Comparison of ENCODE assay signal across 13 cellular contexts in genomic region chr9:133711428-133712220, GRCh38. TPM values are rescaled to one million over a fixed set of nuclear protein-coding genes. Genes with fewer than 3 reads are reported as not detected.
DNase-seq lines count a peak whose midpoint lies in the region; ATAC-seq, FAIRE-seq and TF ChIP-seq lines count a peak whose summit lies in the region.
"Had no signal": no experiment of that assay in that cellular context is flagged by ENCODE, and none has a peak within 500 bp of the region (broad histone marks: within the 10 kb centered on the region; RNA-seq: fewer than 3 reads in every experiment).

No MANE protein-coding gene starts in this region.

- no peaks in the 10 kb centered on the region for H3K36me3 ChIP-seq in H7 (replicated peaks; ENCODE audit: control insufficient read depth, insufficient read depth, low read length)
- H3K36me3 ChIP-seq in heart right ventricle: no peaks in the 10 kb centered on the region
- peaks cover 0 to 5% (median 0%) of the 10 kb centered on the region in 3 donors for H3K36me3 ChIP-seq in pancreas

- H3K9me3 ChIP-seq in heart right ventricle (no peaks in the 10 kb centered on the region), pancreas (no peaks in the 10 kb centered on the region)

- no peaks in the 10 kb centered on the region for H3K27me3 ChIP-seq in H7 (ENCODE audit: control insufficient read depth, insufficient read depth, low read length)
- peaks cover 0 to 36% (median 25%) of the 10 kb centered on the region in 7 donors for H3K27me3 ChIP-seq in heart right ventricle
- H3K27me3 ChIP-seq in pancreas: no peaks in the 10 kb centered on the region

- peaks cover 7 to 55% (median 25%) of the 10 kb centered on the region in 9 donors for H3K4me1 ChIP-seq in heart right ventricle
- H3K4me1 ChIP-seq in pancreas: no peaks in the 10 kb centered on the region

- H3K27ac ChIP-seq in heart right ventricle (peak overlapping the region in 5 of 10 donors; percentile 10 to 51 (median 33)), pancreas (no peak overlapping the region)

- ATAC-seq in WTC11 (no peak), heart right ventricle (peak in 6 of 8 donors; percentile 7 to 40 (median 24)), pancreas (peak in 2 of 4 donors; percentile 10 to 20), GM19351 (IDR thresholded peaks at IDR 0.05; ENCODE audit: unreplicated experiment) (no peak)

- H3K27ac Mint-ChIP-seq in WTC11: no peak overlapping the region
- H3K27ac Mint-ChIP-seq: CD4-positive, alpha-beta T cell; stimulated activated naive CD8-positive, alpha-beta T cell treated with anti-CD3 and anti-CD28 coated beads, Interleukin-15, Interleukin-2, amounts not matched to agents 100 ng/mL and 50 ng/mL, for 24 hours had no signal

- peaks cover 5% of the 10 kb centered on the region for H3K4me1 Mint-ChIP-seq in WTC11

- H3K4me3 ChIP-seq in H7 (ENCODE audit: insufficient read depth, low read depth, low read length) (no peak overlapping the region), heart right ventricle (no peak overlapping the region), pancreas (no peak overlapping the region)

- H3K27me3 Mint-ChIP-seq in WTC11 (ENCODE audit: low read depth): no peaks in the 10 kb centered on the region
- H3K27me3 Mint-ChIP-seq: CD4-positive, alpha-beta T cell; stimulated activated naive CD8-positive, alpha-beta T cell treated with anti-CD3 and anti-CD28 coated beads, Interleukin-15, Interleukin-2, amounts not matched to agents 100 ng/mL and 50 ng/mL, for 24 hours had no signal

- CTCF ChIA-PET in WTC11 (lab: Charles Lee): interaction anchor here (1.1 kb wide), 1 partner anchor 16 kb away, joined by 3 read pairs; no protein-coding TSS in a partner anchor

- H3K9me3 Mint-ChIP-seq in WTC11: no peaks in the 10 kb centered on the region
- H3K9me3 Mint-ChIP-seq: CD4-positive, alpha-beta T cell; stimulated activated naive CD8-positive, alpha-beta T cell treated with anti-CD3 and anti-CD28 coated beads, Interleukin-15, Interleukin-2, amounts not matched to agents 100 ng/mL and 50 ng/mL, for 24 hours had no signal

- no peak for TF ChIP-seq CTCF in WTC11 (IDR thresholded peaks at IDR 0.05)
- TF ChIP-seq CTCF in heart right ventricle (IDR thresholded peaks at IDR 0.05): no peak
- no peak for TF ChIP-seq CTCF in pancreas (IDR thresholded peaks at IDR 0.05)

- intact Hi-C loops in heart right ventricle (cut with DNase I) (loop anchor here in 1 of 10 donors (10.0 kb wide), 1 partner anchor 127 kb away; no protein-coding TSS in a partner anchor), pancreas (cut with DNase I) (no loop called here)

- FAIRE-seq in pancreas (lab: Jason Lieb, UNC): no peak
- FAIRE-seq: endometrium had no signal

- peak; percentile 58 for DNase-seq in H7
- peak; percentile 8 for DNase-seq in WTC11 (ENCODE audit: low spot score)
- DNase-seq in heart right ventricle: no peak
- peak in 4 of 6 donors; percentile 13 to 64 (median 50) for DNase-seq in pancreas
- DNase-seq in NCI-H2196 treated with DMSO at 0.1 percent for 48 hours (lab: John Stamatoyannopoulos, UW; ENCODE audit: unreplicated experiment): no peak
- DNase-seq in stimulated activated naive CD4-positive, alpha-beta T cell (lab: John Stamatoyannopoulos, UW): no peak
- no peak for DNase-seq in activated effector memory CD4-positive, alpha-beta T cell treated with Interleukin-2 at 50 U/mL for 16 hours
- DNase-seq: anterior cingulate cortex, NCI-H2107 had no signal

- H3K36me3 Mint-ChIP-seq in WTC11: no peaks in the 10 kb centered on the region

- H3K4me3 Mint-ChIP-seq in WTC11: no peak overlapping the region
- H3K4me3 Mint-ChIP-seq: CD4-positive, alpha-beta T cell; stimulated activated naive CD8-positive, alpha-beta T cell treated with anti-CD3 and anti-CD28 coated beads, Interleukin-15, Interleukin-2, amounts not matched to agents 100 ng/mL and 50 ng/mL, for 24 hours had no signal

- POLR2A ChIA-PET in WTC11 (lab: Charles Lee): no interaction called here

- WGBS in heart right ventricle, 2 donors: 69 to 83% methylated on average over 32 of the region's 32 CpGs
- 86 to 93% methylated on average over 32 of the region's 32 CpGs for WGBS in pancreas, 2 donors

TF ChIP-seq in WTC11, 78 proteins besides CTCF, POLR2A, EP300 and RAD21:
- TF ChIP-seq PRDM15 (CRISPR knock-in tag; IDR thresholded peaks at IDR 0.05) (no peak), MYBL2 (CRISPR knock-in tag; IDR thresholded peaks at IDR 0.05) (no peak), FOXP1 (CRISPR knock-in tag; IDR thresholded peaks at IDR 0.05; ENCODE audit: borderline replicate concordance) (0 out of 2 replicates have a peak, but pooled peaks have one; percentile 18), ATF2 (CRISPR knock-in tag; IDR thresholded peaks at IDR 0.05; ENCODE audit: borderline replicate concordance, low read depth) (no peak), IRF1 (CRISPR knock-in tag; IDR thresholded peaks at IDR 0.05) (no peak)

RNA-seq across cellular contexts. Expression of gene SARDH, which starts 26.5 kb away (rescaled TPM):
- 7.3 and 9.9 TPM in 2 replicates for total RNA-seq in H7 (2014; rRNA removed; shearing (Covaris generic))
- total RNA-seq in WTC11 (2021) (8.5 to 15.2 TPM (median 13.7 TPM) in 3 replicates), heart right ventricle (1 to 10 TPM in 2 of 10 donors, under 1 TPM in 8; 0.28 to 1.8 (median 0.68) TPM), pancreas (10 to 100 TPM in 5 of 6 donors, 1 to 10 TPM in 1; 8.9 to 43.3 (median 25.9) TPM)
- polyA plus RNA-seq in heart right ventricle (under 1 TPM; 0.38 to 0.44 TPM), pancreas (10 to 100 TPM; 14.3 to 18.5 TPM)

Comparison
In these comparisons a context has a peak if more than half of its experiments do, and no peak if none do; other contexts are left out.
1. DNase-seq: peak in H7 (single experiment), WTC11 (single experiment) and pancreas (4 of 6); none in heart right ventricle (0 of 2), NCI-H2196 treated with DMSO at 0.1 percent for 48 hours (single experiment), stimulated activated naive CD4-positive, alpha-beta T cell (0 of 6) and activated effector memory CD4-positive, alpha-beta T cell treated with Interleukin-2 at 50 U/mL for 16 hours (single experiment).
2. ATAC-seq: peak in heart right ventricle (6 of 8); none in WTC11 (single experiment) and GM19351 (single experiment).